Comparison of ENCODE assay signal across 19 cellular contexts in genomic region chr10:121490906-121491519, GRCh38.
DNase-seq lines count a peak whose midpoint lies in the region; ATAC-seq and TF ChIP-seq lines count a peak whose summit lies in the region.
"Had no signal": no experiment of that assay in that cellular context is flagged by ENCODE, and none has a peak within 500 bp of the region (broad histone marks: within the 10 kb centered on the region; RNA-seq: fewer than 3 reads in every experiment).

No MANE protein-coding gene starts in this region.

- intact Hi-C loops in left ventricle myocardium superior (cut with micrococcal nuclease): no loop called here
- intact Hi-C loops in sciatic nerve (cut with DNase I): no loop called here

- H3K4me3 ChIP-seq in AG10803 (ENCODE audit: low read length): no peak overlapping the region
- no peak overlapping the region for H3K4me3 ChIP-seq in astrocyte of the cerebellum (ENCODE audit: low read depth, low read length)
- H3K4me3 ChIP-seq: A549, spleen had no signal

- in situ Hi-C loops in astrocyte of the cerebellum (cut with HindIII; ENCODE audit: low sequenced_read_pairs): no loop called here

- TF ChIP-seq CTCF in AG10803 (conservative IDR thresholded peaks at IDR 0.05; ENCODE audit: low read length) (no peak), astrocyte of the cerebellum (IDR thresholded peaks at IDR 0.05; ENCODE audit: low read depth, low read length, missing control alignments) (no peak)

- ATAC-seq in left ventricle myocardium superior (peak; percentile 63), sciatic nerve (peak; percentile 81), GM18868 (IDR thresholded peaks at IDR 0.05; ENCODE audit: unreplicated experiment) (no peak), GM18520 (IDR thresholded peaks at IDR 0.05; ENCODE audit: unreplicated experiment) (no peak)
- ATAC-seq: A549 had no signal

- DNase-seq in AG10803 (ENCODE audit: low read depth) (peak; percentile 13), astrocyte of the cerebellum (ENCODE audit: low read depth) (peak; percentile 49), left ventricle myocardium superior (peak; percentile 43), sciatic nerve (ENCODE audit: low spot score) (peak; percentile 61), NCI-H2029 (lab: John Stamatoyannopoulos, UW) (no peak), NCI-H2196 (lab: John Stamatoyannopoulos, UW; ENCODE audit: unreplicated experiment) (no peak)
- DNase-seq: activated CD4-positive, alpha-beta T cell treated with anti-CD3 and anti-CD28 coated beads, Interleukin-2, amount 50 U/mL, for 48 hours; activated naive CD4-positive, alpha-beta T cell treated with anti-CD3 and anti-CD28 coated beads, Interleukin-2, amount 50 U/mL, for 16 hours; activated T-cell treated with anti-CD3 and anti-CD28 coated beads, Interleukin-2, amount 50 U/mL, for 24 hours; CD4-positive, alpha-beta T cell; DND-41; effector CD8-positive, alpha-beta T cell; GOT3; NCI-H1694; spleen; SW 1271 had no signal

Comparison
In these comparisons a context has a peak if more than half of its experiments do, and no peak if none do; other contexts are left out.
1. DNase-seq: peak in AG10803 (single experiment), astrocyte of the cerebellum (single experiment), left ventricle myocardium superior (single experiment) and sciatic nerve (single experiment); none in NCI-H2029 (single experiment) and NCI-H2196 (single experiment).
2. ATAC-seq: peak in left ventricle myocardium superior (single experiment) and sciatic nerve (single experiment); none in GM18868 (single experiment) and GM18520 (single experiment).